Comparison of ENCODE assay signal across 2 cellular contexts in genomic region chr5:148509893-148510292, GRCh38.
TF ChIP-seq lines count a peak whose summit lies in the region.

No MANE protein-coding gene starts in this region.

TF ChIP-seq in HEK293, 187 proteins besides CTCF, POLR2A, EP300 and RAD21:
- TF ChIP-seq ZBTB49 (tag by site-specific recombination; IDR thresholded peaks at IDR 0.05; ENCODE audit: low read depth) = no peak
- TF ChIP-seq PRDM1 (tag by site-specific recombination; IDR thresholded peaks at IDR 0.05) = peak; percentile 91

TF ChIP-seq in IMR-90, 13 proteins besides CTCF, POLR2A, EP300 and RAD21 (continued from another document):
- no peak for TF ChIP-seq MAZ (IDR thresholded peaks at IDR 0.05; ENCODE audit: borderline replicate concordance, low read depth, low read length)
- no peak for TF ChIP-seq BHLHE40 (IDR thresholded peaks at IDR 0.05; ENCODE audit: low read depth, low read length)
- TF ChIP-seq MAFK (IDR thresholded peaks at IDR 0.05; ENCODE audit: low read depth, low read length) = no peak
- no peak for TF ChIP-seq NFE2L2 (IDR thresholded peaks at IDR 0.05; ENCODE audit: low read depth, low read length)
- TF ChIP-seq RFX5 (IDR thresholded peaks at IDR 0.05; ENCODE audit: low read depth, low read length) = no peak
- TF ChIP-seq RCOR1 (IDR thresholded peaks at IDR 0.05; ENCODE audit: insufficient replicate concordance, low read length) = no peak
- no peak for TF ChIP-seq SMC3 (IDR thresholded peaks at IDR 0.05; ENCODE audit: low read depth, low read length)
- no peak for TF ChIP-seq FOS (IDR thresholded peaks at IDR 0.05; ENCODE audit: low read depth, low read length)
